In the genomic region with DNA sequence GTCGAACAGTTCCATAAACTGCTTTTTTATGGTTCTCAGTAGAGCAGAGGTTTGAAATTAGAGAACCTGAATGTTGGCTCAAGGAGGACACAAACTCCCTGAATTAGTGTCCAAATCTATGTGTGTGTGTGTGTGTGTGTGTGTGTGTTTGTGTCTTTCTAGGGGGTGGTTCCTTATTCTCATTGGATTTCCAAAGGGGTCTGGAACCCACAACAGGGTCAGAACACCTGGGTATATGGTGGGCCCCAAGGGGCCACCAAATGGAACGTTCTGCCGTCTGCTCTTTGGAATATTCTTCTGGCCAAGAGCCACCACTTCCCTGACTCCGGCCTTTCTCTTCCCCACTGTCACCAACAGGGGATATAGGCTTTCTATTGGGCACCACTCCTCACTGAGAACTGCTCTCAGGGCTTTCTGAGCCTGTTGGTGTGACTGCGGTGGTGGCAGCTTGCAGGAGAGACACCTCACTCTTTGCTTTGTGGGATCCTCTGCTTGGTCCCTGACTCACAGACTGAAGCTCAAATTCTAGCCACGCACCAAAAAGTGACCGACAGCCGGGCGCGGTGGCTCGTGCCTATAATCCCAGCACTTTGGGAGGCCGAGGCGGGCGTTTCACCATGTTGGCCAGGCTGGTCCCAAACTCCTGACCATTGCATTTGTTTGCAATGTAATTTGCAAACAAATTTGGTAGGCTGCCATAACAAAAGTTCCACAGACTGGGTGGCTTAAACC, we compare ENCODE assay signal across 1 cellular context.
A peak's percentile ranks its signal among the peaks of the same experiment; 100 is the strongest.
TF ChIP-seq lines count a peak whose summit lies in the region.

No MANE protein-coding gene starts in this region.

TF ChIP-seq in K562, 482 proteins besides CTCF, POLR2A, EP300 and RAD21:
- TF ChIP-seq POU5F1 (IDR thresholded peaks at IDR 0.05; ENCODE audit: borderline replicate concordance, low read depth, low read length, partially characterized antibody) (no peak), FOXA3 (CRISPR knock-in tag; conservative IDR thresholded peaks at IDR 0.05 in 1 of 2, IDR thresholded peaks at IDR 0.05 in 1 of 2) (0 out of 4 replicates have a peak, but pooled peaks of 1 of the 2 experiments have one; percentile 21), RBM15 (IDR thresholded peaks at IDR 0.05; ENCODE audit: insufficient read depth, low read length) (no peak), GABPB1 (CRISPR knock-in tag; IDR thresholded peaks at IDR 0.05) (0 out of 2 replicates have a peak, but pooled peaks have one; percentile 7)
- TF ChIP-seq, protein P1, sequence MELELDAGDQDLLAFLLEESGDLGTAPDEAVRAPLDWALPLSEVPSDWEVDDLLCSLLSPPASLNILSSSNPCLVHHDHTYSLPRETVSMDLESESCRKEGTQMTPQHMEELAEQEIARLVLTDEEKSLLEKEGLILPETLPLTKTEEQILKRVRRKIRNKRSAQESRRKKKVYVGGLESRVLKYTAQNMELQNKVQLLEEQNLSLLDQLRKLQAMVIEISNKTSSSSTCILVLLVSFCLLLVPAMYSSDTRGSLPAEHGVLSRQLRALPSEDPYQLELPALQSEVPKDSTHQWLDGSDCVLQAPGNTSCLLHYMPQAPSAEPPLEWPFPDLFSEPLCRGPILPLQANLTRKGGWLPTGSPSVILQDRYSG (tag; conservative IDR thresholded peaks at IDR 0.05; ENCODE audit: low read depth), result 0 out of 2 replicates have a peak, but pooled peaks have one; percentile 36
- TF ChIP-seq, protein P2, sequence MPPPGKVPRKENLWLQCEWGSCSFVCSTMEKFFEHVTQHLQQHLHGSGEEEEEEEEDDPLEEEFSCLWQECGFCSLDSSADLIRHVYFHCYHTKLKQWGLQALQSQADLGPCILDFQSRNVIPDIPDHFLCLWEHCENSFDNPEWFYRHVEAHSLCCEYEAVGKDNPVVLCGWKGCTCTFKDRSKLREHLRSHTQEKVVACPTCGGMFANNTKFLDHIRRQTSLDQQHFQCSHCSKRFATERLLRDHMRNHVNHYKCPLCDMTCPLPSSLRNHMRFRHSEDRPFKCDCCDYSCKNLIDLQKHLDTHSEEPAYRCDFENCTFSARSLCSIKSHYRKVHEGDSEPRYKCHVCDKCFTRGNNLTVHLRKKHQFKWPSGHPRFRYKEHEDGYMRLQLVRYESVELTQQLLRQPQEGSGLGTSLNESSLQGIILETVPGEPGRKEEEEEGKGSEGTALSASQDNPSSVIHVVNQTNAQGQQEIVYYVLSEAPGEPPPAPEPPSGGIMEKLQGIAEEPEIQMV (tag; conservative IDR thresholded peaks at IDR 0.05; ENCODE audit: low read depth), result peak; percentile 2; the same call in 1 of the 2 replicates
- TF ChIP-seq, protein P3, sequence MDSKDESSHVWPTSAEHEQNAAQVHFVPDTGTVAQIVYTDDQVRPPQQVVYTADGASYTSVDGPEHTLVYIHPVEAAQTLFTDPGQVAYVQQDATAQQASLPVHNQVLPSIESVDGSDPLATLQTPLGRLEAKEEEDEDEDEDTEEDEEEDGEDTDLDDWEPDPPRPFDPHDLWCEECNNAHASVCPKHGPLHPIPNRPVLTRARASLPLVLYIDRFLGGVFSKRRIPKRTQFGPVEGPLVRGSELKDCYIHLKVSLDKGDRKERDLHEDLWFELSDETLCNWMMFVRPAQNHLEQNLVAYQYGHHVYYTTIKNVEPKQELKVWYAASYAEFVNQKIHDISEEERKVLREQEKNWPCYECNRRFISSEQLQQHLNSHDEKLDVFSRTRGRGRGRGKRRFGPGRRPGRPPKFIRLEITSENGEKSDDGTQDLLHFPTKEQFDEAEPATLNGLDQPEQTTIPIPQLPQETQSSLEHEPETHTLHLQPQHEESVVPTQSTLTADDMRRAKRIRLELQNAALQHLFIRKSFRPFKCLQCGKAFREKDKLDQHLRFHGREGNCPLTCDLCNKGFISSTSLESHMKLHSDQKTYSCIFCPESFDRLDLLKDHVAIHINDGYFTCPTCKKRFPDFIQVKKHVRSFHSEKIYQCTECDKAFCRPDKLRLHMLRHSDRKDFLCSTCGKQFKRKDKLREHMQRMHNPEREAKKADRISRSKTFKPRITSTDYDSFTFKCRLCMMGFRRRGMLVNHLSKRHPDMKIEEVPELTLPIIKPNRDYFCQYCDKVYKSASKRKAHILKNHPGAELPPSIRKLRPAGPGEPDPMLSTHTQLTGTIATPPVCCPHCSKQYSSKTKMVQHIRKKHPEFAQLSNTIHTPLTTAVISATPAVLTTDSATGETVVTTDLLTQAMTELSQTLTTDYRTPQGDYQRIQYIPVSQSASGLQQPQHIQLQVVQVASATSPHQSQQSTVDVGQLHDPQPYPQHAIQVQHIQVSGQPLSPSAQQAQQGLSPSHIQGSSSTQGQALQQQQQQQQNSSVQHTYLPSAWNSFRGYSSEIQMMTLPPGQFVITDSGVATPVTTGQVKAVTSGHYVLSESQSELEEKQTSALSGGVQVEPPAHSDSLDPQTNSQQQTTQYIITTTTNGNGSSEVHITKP (IDR thresholded peaks at IDR 0.05; ENCODE audit: partially characterized antibody), result peak; percentile 60
- TF ChIP-seq, protein P4, sequence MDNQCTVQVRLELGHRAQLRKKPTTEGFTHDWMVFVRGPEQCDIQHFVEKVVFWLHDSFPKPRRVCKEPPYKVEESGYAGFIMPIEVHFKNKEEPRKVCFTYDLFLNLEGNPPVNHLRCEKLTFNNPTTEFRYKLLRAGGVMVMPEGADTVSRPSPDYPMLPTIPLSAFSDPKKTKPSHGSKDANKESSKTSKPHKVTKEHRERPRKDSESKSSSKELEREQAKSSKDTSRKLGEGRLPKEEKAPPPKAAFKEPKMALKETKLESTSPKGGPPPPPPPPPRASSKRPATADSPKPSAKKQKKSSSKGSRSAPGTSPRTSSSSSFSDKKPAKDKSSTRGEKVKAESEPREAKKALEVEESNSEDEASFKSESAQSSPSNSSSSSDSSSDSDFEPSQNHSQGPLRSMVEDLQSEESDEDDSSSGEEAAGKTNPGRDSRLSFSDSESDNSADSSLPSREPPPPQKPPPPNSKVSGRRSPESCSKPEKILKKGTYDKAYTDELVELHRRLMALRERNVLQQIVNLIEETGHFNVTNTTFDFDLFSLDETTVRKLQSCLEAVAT (IDR thresholded peaks at IDR 0.05), result peak in 1 of 2 experiments; percentile 72; a peak in 1 of 4 replicates
